In the genomic region with DNA sequence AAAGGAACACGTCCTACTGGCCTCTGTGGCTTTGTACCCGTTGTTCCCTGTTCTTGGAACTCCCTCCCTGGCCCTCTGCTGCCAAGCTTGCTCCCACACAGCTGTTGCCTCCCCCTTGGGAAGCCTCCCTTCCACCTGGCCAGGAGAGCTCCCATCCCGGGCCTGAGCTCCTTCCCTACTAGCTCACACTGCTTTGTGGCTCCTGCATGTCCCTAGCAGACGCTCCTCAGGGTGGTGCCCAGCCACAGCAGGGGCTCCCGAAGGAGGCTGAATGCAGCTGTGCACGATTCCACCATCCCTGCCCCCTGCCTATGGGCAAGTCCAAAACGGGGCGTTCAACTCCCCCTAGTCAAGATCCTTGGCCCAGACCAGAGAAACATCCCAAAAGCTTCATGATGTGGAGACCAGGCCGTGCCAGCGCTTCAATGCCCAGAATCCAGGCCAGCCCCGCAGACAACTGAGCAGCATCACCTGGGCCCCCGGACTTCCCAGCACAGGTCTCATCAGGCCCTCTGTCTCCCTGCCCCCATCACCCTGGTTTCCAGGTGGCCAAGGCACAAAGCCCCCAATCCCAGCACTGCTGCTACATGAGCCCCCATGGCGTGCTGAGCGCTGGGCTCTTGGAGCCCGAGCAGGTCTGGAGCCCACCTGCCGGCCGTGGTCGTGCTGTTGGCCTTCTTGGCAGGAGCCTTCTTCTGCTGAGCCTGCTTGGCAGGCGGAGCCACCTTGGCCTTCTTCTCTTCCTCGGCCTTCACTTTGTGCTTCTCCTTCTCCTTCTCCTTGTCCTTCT, we compare ENCODE assay signal across 16 cellular contexts.
"Had no signal": no experiment of that assay in that cellular context is flagged by ENCODE, and none has a peak within 500 bp of the region (broad histone marks: within the 10 kb centered on the region; RNA-seq: fewer than 3 reads in every experiment).

No MANE protein-coding gene starts in this region.

- ATAC-seq: activated CD8-positive, alpha-beta T cell treated with anti-CD3 and anti-CD28 coated beads for 36 hours; stimulated activated naive CD8-positive, alpha-beta T cell treated with anti-CD3 and anti-CD28 coated beads, Interleukin-15, Interleukin-2, amounts not matched to agents 100 U/mL and 50 U/mL, for 24 hours had no signal

- H3K9me3 Mint-ChIP-seq: T-helper 2 cell treated with Interferon-gamma antibody and Interleukin-4, amounts not matched to agents 5 μg/mL and 100 μg/mL, for 36 hours had no signal

- H3K4me3 ChIP-seq: right atrium auricular region, skin epidermis, upper lobe of left lung had no signal

- H3K27ac Mint-ChIP-seq: activated B cell treated with CpG ODN at 0.5 μM for 24 hours; activated CD8-positive, alpha-beta T cell treated with anti-CD3 and anti-CD28 coated beads for 36 hours; activated naive CD8-positive, alpha-beta T cell treated with anti-CD3 and anti-CD28 coated beads for 36 hours; T-helper 2 cell treated with Interferon-gamma antibody and Interleukin-4, amounts not matched to agents 5 μg/mL and 100 μg/mL, for 36 hours had no signal

- H3K4me3 Mint-ChIP-seq: activated B cell treated with CpG ODN at 0.5 μM for 24 hours; activated CD8-positive, alpha-beta T cell treated with anti-CD3 and anti-CD28 coated beads for 36 hours; activated naive CD8-positive, alpha-beta T cell treated with anti-CD3 and anti-CD28 coated beads for 36 hours; T-helper 2 cell treated with Interferon-gamma antibody and Interleukin-4, amounts not matched to agents 5 μg/mL and 100 μg/mL, for 36 hours had no signal

- H3K4me1 Mint-ChIP-seq: activated B cell treated with CpG ODN at 0.5 μM for 24 hours; activated naive CD8-positive, alpha-beta T cell treated with anti-CD3 and anti-CD28 coated beads for 36 hours had no signal

- H3K9me3 ChIP-seq: upper lobe of left lung had no signal

- H3K27me3 ChIP-seq: brain microvascular endothelial cell, right atrium auricular region, upper lobe of left lung had no signal

- H3K27ac ChIP-seq: brain microvascular endothelial cell, right atrium auricular region, skin epidermis, upper lobe of left lung had no signal

- DNase-seq: activated B cell treated with CpG ODN at 0.5 μM for 24 hours; activated CD4-positive, alpha-beta T cell treated with anti-CD3 and anti-CD28 coated beads for 48 hours; activated CD8-positive, alpha-beta memory T cell treated with anti-CD3 and anti-CD28 coated beads, Interleukin-2, amount 50 U/mL, for 4 hours; activated CD8-positive, alpha-beta T cell treated with anti-CD3 and anti-CD28 coated beads for 36 hours; activated gamma-delta T cell; activated naive CD8-positive, alpha-beta T cell treated with anti-CD3 and anti-CD28 coated beads for 36 hours; activated T-cell treated with anti-CD3 and anti-CD28 coated beads, Interleukin-2, amount 50 U/mL, for 48 hours; brain microvascular endothelial cell; hippocampal formation; kidney glomerular epithelial cell; stimulated activated CD4-positive, alpha-beta T cell treated with anti-CD3 and anti-CD28 coated beads, Interleukin-4, amount 100 ng/mL, for 24 hours; stimulated activated naive CD8-positive, alpha-beta T cell treated with anti-CD3 and anti-CD28 coated beads, Interleukin-15, Interleukin-2, amounts not matched to agents 100 U/mL and 50 U/mL, for 24 hours had no signal

- H3K27me3 Mint-ChIP-seq: activated B cell treated with CpG ODN at 0.5 μM for 24 hours; activated CD8-positive, alpha-beta T cell treated with anti-CD3 and anti-CD28 coated beads for 36 hours; activated naive CD8-positive, alpha-beta T cell treated with anti-CD3 and anti-CD28 coated beads for 36 hours had no signal
